In genomic region chr15:87756072-87756471, GRCh38 we compare ENCODE assay signal across 11 cellular contexts.
"Had no signal": no experiment of that assay in that cellular context is flagged by ENCODE, and none has a peak within 500 bp of the region (broad histone marks: within the 10 kb centered on the region; RNA-seq: fewer than 3 reads in every experiment).

No MANE protein-coding gene starts in this region.

- H3K4me1 ChIP-seq: HAP-1 had no signal

- H3K9ac ChIP-seq: GM23248 had no signal

- ATAC-seq: GM23338, HCT116 had no signal

- H3K36me3 ChIP-seq: HAP-1 had no signal

- DNase-seq: GM23248, GOT3, H7, H9, HCEC 1CT, HFFc6 had no signal

- FAIRE-seq: H1, H54 had no signal

- H2AFZ ChIP-seq: GM23248, GM23338 had no signal

- H3K27ac ChIP-seq: GM23248 had no signal

- H3K4me3 ChIP-seq: GM23248, GM23338, HAP-1 had no signal

- H3K4me2 ChIP-seq: GM23338 had no signal
